In the genomic region with DNA sequence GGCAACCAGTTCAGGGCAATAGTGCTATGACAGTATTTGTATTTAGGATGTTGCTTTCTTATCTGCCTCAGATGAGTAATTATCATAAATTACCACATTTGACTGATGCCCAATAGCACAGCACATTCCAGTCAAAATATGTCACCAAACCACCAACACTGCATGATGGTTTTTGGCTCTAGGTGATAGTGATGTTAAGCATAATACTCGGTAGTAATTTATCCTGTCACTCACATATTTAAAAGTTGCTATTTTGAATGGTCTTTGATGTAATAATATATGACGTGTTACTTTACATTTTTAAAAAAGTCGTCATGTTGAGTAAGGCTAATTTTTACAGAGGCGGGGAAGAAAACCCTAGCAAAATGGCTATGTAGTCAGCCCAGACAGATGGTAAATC, we compare ENCODE assay signal across 20 cellular contexts. TPM values are rescaled to one million over a fixed set of nuclear protein-coding genes. Genes with fewer than 3 reads are reported as not detected.
A peak's percentile ranks its signal among the peaks of the same experiment; 100 is the strongest.
DNase-seq lines count a peak whose midpoint lies in the region; ATAC-seq and TF ChIP-seq lines count a peak whose summit lies in the region.
"Had no signal": no experiment of that assay in that cellular context is flagged by ENCODE, and none has a peak within 500 bp of the region (broad histone marks: within the 10 kb centered on the region; RNA-seq: fewer than 3 reads in every experiment).

No MANE protein-coding gene starts in this region.

- ATAC-seq in PC-3 (no peak), left lung (peak; percentile 25), HG03354 (IDR thresholded peaks at IDR 0.05; ENCODE audit: poor library complexity, severe bottlenecking, unreplicated experiment) (no peak)
- ATAC-seq: T-cell had no signal

- CTCF ChIA-PET in PC-3 (lab: Charles Lee): no interaction called here
- CTCF ChIA-PET in mammary epithelial cell (lab: Charles Lee; ENCODE audit: low non-redundant PET): no interaction called here
- CTCF ChIA-PET in activated CD4-positive, alpha-beta T cell treated with anti-CD3 and anti-CD28 coated beads, Interleukin-2, amount 10 ng/mL, durations not matched to agents 7 days and 5 days (lab: Charles Lee): no interaction called here

- H3K27ac ChIP-seq in PC-3 (ENCODE audit: low read length) (no peak overlapping the region), mammary epithelial cell (ENCODE audit: insufficient read depth, low read depth, low read length) (no peak overlapping the region), left lung (no peak overlapping the region)
- H3K27ac ChIP-seq: cardiac muscle cell, esophagus squamous epithelium, neutrophil, WERI-Rb-1 had no signal

- no peaks in the 10 kb centered on the region for H3K79me2 ChIP-seq in PC-3 (ENCODE audit: low read length)
- H3K79me2 ChIP-seq in mammary epithelial cell (ENCODE audit: insufficient read depth, low read length): no peaks in the 10 kb centered on the region

- H3K9me3 ChIP-seq in PC-3 (ENCODE audit: low read length) (no peaks in the 10 kb centered on the region), mammary epithelial cell (replicated peaks; ENCODE audit: insufficient read depth, low read length) (no peaks in the 10 kb centered on the region), left lung (no peaks in the 10 kb centered on the region)
- H3K9me3 ChIP-seq: esophagus squamous epithelium, neutrophil, right atrium auricular region had no signal

- in situ Hi-C loops in mammary epithelial cell (cut with MboI; ENCODE audit: low sequenced_read_pairs in 2 of 2): no loop called here

- no peak overlapping the region for H3K4me3 ChIP-seq in PC-3 (ENCODE audit: low read length)
- H3K4me3 ChIP-seq in mammary epithelial cell (replicated peaks in 1 of 3; ENCODE audit: insufficient read depth in 1 of 3, low read depth in 2 of 3, low read length in 3 of 3): no peak overlapping the region
- no peak overlapping the region for H3K4me3 ChIP-seq in left lung
- H3K4me3 ChIP-seq: cardiac muscle cell, esophagus squamous epithelium, right atrium auricular region had no signal

- H3K27me3 ChIP-seq in PC-3 (ENCODE audit: low read length): no peaks in the 10 kb centered on the region
- no peaks in the 10 kb centered on the region for H3K27me3 ChIP-seq in mammary epithelial cell (ENCODE audit: insufficient read depth, low read length)
- H3K27me3 ChIP-seq in left lung: no peaks in the 10 kb centered on the region
- H3K27me3 ChIP-seq: cardiac muscle cell, esophagus squamous epithelium, neutrophil, right atrium auricular region had no signal

- H3K4me1 ChIP-seq in PC-3 (ENCODE audit: insufficient read depth, low read length) (peaks cover 10% of the 10 kb centered on the region), mammary epithelial cell (ENCODE audit: insufficient read depth, low read length) (peaks cover 38% of the 10 kb centered on the region), left lung (no peaks in the 10 kb centered on the region)
- H3K4me1 ChIP-seq: esophagus squamous epithelium, right atrium auricular region had no signal

- POLR2A ChIA-PET in PC-3 (lab: Charles Lee; ENCODE audit: unreplicated experiment): no interaction called here
- POLR2A ChIA-PET in activated CD4-positive, alpha-beta T cell treated with anti-CD3 and anti-CD28 coated beads, Interleukin-2, amount 10 ng/mL, durations not matched to agents 7 days and 5 days (lab: Charles Lee): no interaction called here

- H3K9me2 ChIP-seq in PC-3 (replicated peaks; ENCODE audit: low read length): no peaks in the 10 kb centered on the region

- BruUV-seq in PC-3 (replicated peaks; lab: Mats Ljungman, UMichigan): no TSS peak
- no TSS peak for BruUV-seq in mammary epithelial cell (replicated peaks; lab: Mats Ljungman, UMichigan)

- peaks cover 4% of the 10 kb centered on the region for H3K27me3 Mint-ChIP-seq in activated CD4-positive, alpha-beta T cell treated with anti-CD3 and anti-CD28 coated beads, Interleukin-2, amount 10 ng/mL, durations not matched to agents 7 days and 5 days
- H3K27me3 Mint-ChIP-seq: activated CD4-positive, alpha-beta memory T cell treated with anti-CD3 and anti-CD28 coated beads, Interleukin-2, amount 10 ng/mL, durations not matched to agents 7 days and 5 days; activated naive CD4-positive, alpha-beta T cell treated with anti-CD3 and anti-CD28 coated beads, Interleukin-2, amount 50 U/mL, for 24 hours; activated T-cell treated with anti-CD3 and anti-CD28 coated beads, Interleukin-2, amount 50 U/mL, for 24 hours; T-cell had no signal

- WGBS in mammary epithelial cell (ENCODE audit: low coverage, missing lambda C conversion rate): 35% methylated on average over 4 of the region's 4 CpGs

- H2AFZ ChIP-seq in PC-3 (ENCODE audit: low read length) (no peak overlapping the region), mammary epithelial cell (ENCODE audit: low read depth, low read length) (no peak overlapping the region)

- H3K36me3 ChIP-seq in PC-3 (ENCODE audit: low read depth, low read length) (no peaks in the 10 kb centered on the region), mammary epithelial cell (ENCODE audit: insufficient read depth, low read length) (no peaks in the 10 kb centered on the region), left lung (no peaks in the 10 kb centered on the region)
- H3K36me3 ChIP-seq: cardiac muscle cell, esophagus squamous epithelium, neutrophil, right atrium auricular region, WERI-Rb-1 had no signal

- no peaks in the 10 kb centered on the region for H3K9me3 Mint-ChIP-seq in activated CD4-positive, alpha-beta T cell treated with anti-CD3 and anti-CD28 coated beads, Interleukin-2, amount 10 ng/mL, durations not matched to agents 7 days and 5 days
- H3K9me3 Mint-ChIP-seq: activated CD4-positive, alpha-beta memory T cell treated with anti-CD3 and anti-CD28 coated beads, Interleukin-2, amount 10 ng/mL, durations not matched to agents 7 days and 5 days; activated naive CD4-positive, alpha-beta T cell treated with anti-CD3 and anti-CD28 coated beads, Interleukin-2, amount 50 U/mL, for 24 hours; activated T-cell treated with anti-CD3 and anti-CD28 coated beads, Interleukin-2, amount 50 U/mL, for 24 hours; T-cell had no signal

- peak; percentile 0 for DNase-seq in ELR (ENCODE audit: low read depth)
- peak; percentile 56 for DNase-seq in PC-3
- peak; percentile 72 for DNase-seq in mammary epithelial cell
- DNase-seq in left lung: no peak
- no peak for DNase-seq in GOT3 (lab: John Stamatoyannopoulos, UW)
- DNase-seq in superior temporal gyrus (ENCODE audit: extremely low spot score): no peak
- no peak for DNase-seq in activated CD4-positive, alpha-beta T cell treated with anti-CD3 and anti-CD28 coated beads, Interleukin-2, amount 10 ng/mL, durations not matched to agents 7 days and 5 days
- DNase-seq: activated CD4-positive, alpha-beta memory T cell treated with anti-CD3 and anti-CD28 coated beads, Interleukin-2, amount 10 ng/mL, durations not matched to agents 7 days and 5 days; activated T-cell treated with anti-CD3 and anti-CD28 coated beads, Interleukin-2, amount 50 U/mL, for 24 hours; EL; esophagus squamous epithelium; islet precursor cell; NCI-H1092; T-cell; WERI-Rb-1 had no signal

- TF ChIP-seq CTCF in PC-3 (conservative IDR thresholded peaks at IDR 0.05; ENCODE audit: low read depth, low read length) (no peak), mammary epithelial cell (conservative IDR thresholded peaks at IDR 0.05 in 1 of 2, IDR thresholded peaks at IDR 0.05 in 1 of 2; ENCODE audit: extremely low read depth in 1 of 2, insufficient read depth in 1 of 2, low read depth in 1 of 2, low read length in 2 of 2) (no peak), left lung (IDR thresholded peaks at IDR 0.05) (no peak)

- dilution Hi-C loops in mammary epithelial cell (cut with HindIII; ENCODE audit: low sequenced_read_pairs): no loop called here

- intact Hi-C loops in PC-3 (cut with micrococcal nuclease) (no loop called here), mammary epithelial cell (cut with micrococcal nuclease) (no loop called here), left lung (cut with DNase I) (no loop called here)

- H3K4me2 ChIP-seq in PC-3 (ENCODE audit: low read length): no peak overlapping the region
- peak overlapping the region; percentile 45 for H3K4me2 ChIP-seq in mammary epithelial cell (ENCODE audit: insufficient read depth, low read depth, low read length)

- no peak overlapping the region for H3K27ac Mint-ChIP-seq in activated CD4-positive, alpha-beta T cell treated with anti-CD3 and anti-CD28 coated beads, Interleukin-2, amount 10 ng/mL, durations not matched to agents 7 days and 5 days
- H3K27ac Mint-ChIP-seq: activated CD4-positive, alpha-beta memory T cell treated with anti-CD3 and anti-CD28 coated beads, Interleukin-2, amount 10 ng/mL, durations not matched to agents 7 days and 5 days; activated naive CD4-positive, alpha-beta T cell treated with anti-CD3 and anti-CD28 coated beads, Interleukin-2, amount 50 U/mL, for 24 hours; activated T-cell treated with anti-CD3 and anti-CD28 coated beads, Interleukin-2, amount 50 U/mL, for 24 hours; T-cell had no signal

- H3K4me3 Mint-ChIP-seq in activated CD4-positive, alpha-beta T cell treated with anti-CD3 and anti-CD28 coated beads, Interleukin-2, amount 10 ng/mL, durations not matched to agents 7 days and 5 days: no peak overlapping the region
- H3K4me3 Mint-ChIP-seq: activated CD4-positive, alpha-beta memory T cell treated with anti-CD3 and anti-CD28 coated beads, Interleukin-2, amount 10 ng/mL, durations not matched to agents 7 days and 5 days; activated naive CD4-positive, alpha-beta T cell treated with anti-CD3 and anti-CD28 coated beads, Interleukin-2, amount 50 U/mL, for 24 hours; activated T-cell treated with anti-CD3 and anti-CD28 coated beads, Interleukin-2, amount 50 U/mL, for 24 hours; T-cell had no signal

- H3K36me3 Mint-ChIP-seq in activated CD4-positive, alpha-beta T cell treated with anti-CD3 and anti-CD28 coated beads, Interleukin-2, amount 10 ng/mL, durations not matched to agents 7 days and 5 days (ENCODE audit: low read depth): no peaks in the 10 kb centered on the region
- H3K36me3 Mint-ChIP-seq: activated naive CD4-positive, alpha-beta T cell treated with anti-CD3 and anti-CD28 coated beads, Interleukin-2, amount 50 U/mL, for 24 hours; T-cell had no signal

- H3F3A ChIP-seq in PC-3 (ENCODE audit: low read length, unreplicated experiment): no peaks in the 10 kb centered on the region

- H4K20me1 ChIP-seq in PC-3 (ENCODE audit: low read length) (no peaks in the 10 kb centered on the region), mammary epithelial cell (ENCODE audit: insufficient read depth, low read length) (no peaks in the 10 kb centered on the region)

- no peaks in the 10 kb centered on the region for H3K4me1 Mint-ChIP-seq in activated CD4-positive, alpha-beta T cell treated with anti-CD3 and anti-CD28 coated beads, Interleukin-2, amount 10 ng/mL, durations not matched to agents 7 days and 5 days
- H3K4me1 Mint-ChIP-seq: activated CD4-positive, alpha-beta memory T cell treated with anti-CD3 and anti-CD28 coated beads, Interleukin-2, amount 10 ng/mL, durations not matched to agents 7 days and 5 days; activated naive CD4-positive, alpha-beta T cell treated with anti-CD3 and anti-CD28 coated beads, Interleukin-2, amount 50 U/mL, for 24 hours; T-cell had no signal

- H3K9ac ChIP-seq in PC-3 (ENCODE audit: low read length) (no peak overlapping the region), mammary epithelial cell (ENCODE audit: insufficient read depth, low read length) (no peak overlapping the region)

RNA-seq across cellular contexts. Expression of a gene that starts 42.5 kb away (rescaled TPM):
- total RNA-seq in PC-3 (2014; rRNA removed) (not detected in 2 replicates), mammary epithelial cell (1 to 10 TPM; 4.5 to 9.8 TPM), left lung (10 to 100 TPM in 1 of 2 donors, 1 to 10 TPM in 1; 9.0 to 14.4 TPM)
- 3.0 TPM for polyA plus RNA-seq in mammary epithelial cell
- polyA minus RNA-seq in mammary epithelial cell: 22.3 TPM
- total RNA-seq in activated CD4-positive, alpha-beta T cell treated with anti-CD3 and anti-CD28 coated beads, Interleukin-2, amount 10 ng/mL, durations not matched to agents 7 days and 5 days: not detected
- total RNA-seq: activated CD4-positive, alpha-beta memory T cell treated with anti-CD3 and anti-CD28 coated beads, Interleukin-2, amount 10 ng/mL, durations not matched to agents 7 days and 5 days; T-cell had no signal

Comparison
In these comparisons a context has a peak if more than half of its experiments do, and no peak if none do; other contexts are left out.
1. DNase-seq: peak in ELR (single experiment), PC-3 (single experiment) and mammary epithelial cell (single experiment); none in left lung (0 of 2), GOT3 (single experiment), superior temporal gyrus (single experiment) and activated CD4-positive, alpha-beta T cell treated with anti-CD3 and anti-CD28 coated beads, Interleukin-2, amount 10 ng/mL, durations not matched to agents 7 days and 5 days (single experiment).